Comparison of ENCODE assay signal across 8 cellular contexts in the genomic region with DNA sequence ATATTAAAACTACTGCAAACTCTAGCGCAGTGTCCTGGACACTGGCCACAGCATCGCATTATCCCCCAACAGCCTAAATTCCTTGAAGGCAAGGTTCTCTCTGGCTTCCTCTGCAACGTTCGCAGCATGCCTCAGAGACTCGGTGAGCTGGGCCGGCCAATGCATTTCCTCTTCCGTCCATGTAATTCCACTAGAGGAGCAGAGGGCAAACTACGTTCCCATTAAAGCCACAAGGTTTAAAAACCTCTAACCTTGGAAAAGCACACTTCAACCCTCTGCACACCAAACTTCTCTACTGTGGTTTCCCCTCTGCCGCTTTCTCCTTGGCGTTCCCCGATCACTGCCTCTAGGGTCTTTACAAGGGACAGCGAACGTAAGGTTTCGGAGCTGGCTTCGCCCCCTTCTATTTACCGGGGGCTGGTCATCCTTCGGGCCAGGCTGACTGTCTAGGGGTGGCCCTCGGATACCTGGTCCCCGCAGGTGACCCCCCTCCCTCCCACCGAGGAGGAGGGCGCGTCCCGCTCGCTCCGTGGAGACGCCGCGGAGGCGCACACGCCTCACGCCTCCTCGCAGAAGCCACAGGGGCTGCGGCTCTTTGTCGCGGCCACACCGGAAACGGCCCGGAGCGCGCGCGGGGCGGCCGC. TPM values are rescaled to one million over a fixed set of nuclear protein-coding genes. Genes with fewer than 3 reads are reported as not detected.
A peak's percentile ranks its signal among the peaks of the same experiment; 100 is the strongest.
DNase-seq lines count a peak whose midpoint lies in the region; ATAC-seq and TF ChIP-seq lines count a peak whose summit lies in the region.

No MANE protein-coding gene starts in this region.

- peak; percentile 12 for ATAC-seq in GM21515 (IDR thresholded peaks at IDR 0.05; ENCODE audit: unreplicated experiment)
- ATAC-seq in right lobe of liver, result peak; percentile 44 to 66 (median 54)
- ATAC-seq in stimulated activated naive CD8-positive, alpha-beta T cell treated with anti-CD3 and anti-CD28 coated beads, Interleukin-15, Interleukin-2, amounts not matched to agents 100 U/mL and 50 U/mL, for 24 hours, result peak; percentile 8

- TF ChIP-seq CTCF in HL-60 (IDR thresholded peaks at IDR 0.05; ENCODE audit: insufficient read depth, low read length), result no peak
- no peak for TF ChIP-seq CTCF in colonic mucosa (IDR thresholded peaks at IDR 0.05)
- TF ChIP-seq CTCF in right lobe of liver (IDR thresholded peaks at IDR 0.05), result peak in 1 of 4 donors; percentile 17

- H3K9ac ChIP-seq in colonic mucosa (ENCODE audit: low read depth in 2 of 2, low read length in 2 of 2), result peak overlapping the region; percentile 83 to 90

- intact Hi-C loops in colonic mucosa (cut with DNase I) (no loop called here), right lobe of liver (cut with DNase I) (loop anchor here in 1 of 2 donors (5.0 kb wide), 1 partner anchor 47 kb away; no protein-coding TSS in a partner anchor)

- H3K27ac ChIP-seq in HL-60 (replicated peaks), result peak overlapping the region; percentile 80
- peak overlapping the region; percentile 93 for H3K27ac ChIP-seq in SJCRH30
- peak overlapping the region; percentile 94 for H3K27ac ChIP-seq in colonic mucosa
- H3K27ac ChIP-seq in right lobe of liver, result peak overlapping the region; percentile 75 to 96 (median 90)

- H3K4me1 ChIP-seq in SJCRH30 (no peaks in the 10 kb centered on the region), colonic mucosa (peaks cover 9% of the 10 kb centered on the region), right lobe of liver (peaks cover 0 to 16% (median 2%) of the 10 kb centered on the region in 4 donors)

- H3K9me3 ChIP-seq in SJCRH30 (replicated peaks) (no peaks in the 10 kb centered on the region), colonic mucosa (no peaks in the 10 kb centered on the region), right lobe of liver (no peaks in the 10 kb centered on the region)

- H3K27me3 ChIP-seq in HL-60 (ENCODE audit: insufficient read depth, poor library complexity, severe bottlenecking) (no peaks in the 10 kb centered on the region), SJCRH30 (no peaks in the 10 kb centered on the region), colonic mucosa (no peaks in the 10 kb centered on the region), right lobe of liver (no peaks in the 10 kb centered on the region)

- 2% methylated on average over 15 of the region's 44 CpGs for WGBS in right lobe of liver (ENCODE audit: insufficient coverage, low coverage, low lambda C conversion rate, missing lambda C conversion rate)

- peak overlapping the region; percentile 71 for H3K4me3 ChIP-seq in HL-60 (replicated peaks; ENCODE audit: insufficient read depth, low read length)
- H3K4me3 ChIP-seq in SJCRH30, result peak overlapping the region; percentile 100
- H3K4me3 ChIP-seq in colonic mucosa, result peak overlapping the region; percentile 82
- H3K4me3 ChIP-seq in right lobe of liver, result peak overlapping the region; percentile 59 to 94 (median 82)

- no peak for TF ChIP-seq POLR2A in right lobe of liver (IDR thresholded peaks at IDR 0.05)

- DNase-seq in NCI-H1436 (lab: John Stamatoyannopoulos, UW) (peak; percentile 29), NCI-H1436 treated with DMSO at 0.1 percent for 48 hours (lab: John Stamatoyannopoulos, UW) (no peak), HL-60 (ENCODE audit: low read depth in 1 of 2, low spot score in 1 of 2) (peak; percentile 10 to 50), SJCRH30 (peak; percentile 57 to 71), colonic mucosa (peak; percentile 59), right lobe of liver (peak; percentile 54 to 65 (median 57))
- DNase-seq in stimulated activated naive CD8-positive, alpha-beta T cell treated with anti-CD3 and anti-CD28 coated beads, Interleukin-15, Interleukin-2, amounts not matched to agents 100 U/mL and 50 U/mL, for 24 hours, result peak; percentile 29

- no peaks in the 10 kb centered on the region for H3K36me3 ChIP-seq in SJCRH30
- H3K36me3 ChIP-seq in colonic mucosa, result no peaks in the 10 kb centered on the region
- no peaks in the 10 kb centered on the region for H3K36me3 ChIP-seq in right lobe of liver

RNA-seq across cellular contexts. Expression of gene SMYD2, which starts 0.5 kb away (rescaled TPM):
- total RNA-seq in SJCRH30 (2014; rRNA removed; shearing (Covaris generic)), result 34.8 and 37.2 TPM in 2 replicates
- total RNA-seq in colonic mucosa, result 10 to 100 TPM; 21.8 to 23.0 TPM
- total RNA-seq in right lobe of liver, result 10 to 100 TPM; 14.5 to 45.2 (median 24.1) TPM
